1 cellular context compared by ENCODE assay signal in the genomic region with DNA sequence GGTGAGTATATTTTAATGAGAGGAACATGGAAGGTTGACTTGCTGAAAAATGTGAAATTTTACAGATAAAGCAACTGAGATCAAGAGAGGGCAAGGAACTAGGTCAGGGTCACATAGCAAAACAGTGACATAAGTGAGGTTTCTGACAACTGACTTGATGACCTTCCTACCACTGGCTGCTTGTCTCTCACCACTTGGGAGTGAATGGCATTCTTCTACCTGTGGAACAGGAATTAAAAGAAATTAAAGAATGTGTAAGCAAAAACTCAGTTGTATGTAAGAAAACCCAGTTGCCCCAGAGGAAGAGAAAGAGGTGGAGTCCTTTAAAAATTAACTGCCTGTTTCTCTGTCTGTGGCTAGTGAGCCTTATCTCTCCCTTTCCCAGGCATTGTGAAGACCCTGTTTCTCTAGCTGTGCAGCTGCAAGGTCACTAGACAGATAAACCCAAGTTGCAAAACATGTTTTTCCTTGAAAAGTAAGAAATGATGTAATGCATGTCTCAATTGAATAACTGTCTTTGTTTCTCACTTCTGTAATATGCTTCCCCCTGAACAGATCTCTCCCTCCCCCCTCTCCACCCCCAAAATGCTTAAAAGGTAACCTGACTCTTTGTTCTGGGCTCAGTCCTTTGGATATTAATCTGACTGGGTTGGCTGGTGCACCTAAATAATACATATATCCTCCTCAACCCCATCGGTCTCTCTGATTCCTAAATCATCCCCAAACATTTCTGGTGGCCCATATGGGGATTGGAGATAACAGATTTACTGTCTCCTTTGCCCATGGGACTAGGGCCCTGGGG.
TF ChIP-seq lines count a peak whose summit lies in the region.

No MANE protein-coding gene starts in this region.

TF ChIP-seq in K562, 482 proteins besides CTCF, POLR2A, EP300 and RAD21 (continued from another document and continues in another):
- TF ChIP-seq, protein P1, sequence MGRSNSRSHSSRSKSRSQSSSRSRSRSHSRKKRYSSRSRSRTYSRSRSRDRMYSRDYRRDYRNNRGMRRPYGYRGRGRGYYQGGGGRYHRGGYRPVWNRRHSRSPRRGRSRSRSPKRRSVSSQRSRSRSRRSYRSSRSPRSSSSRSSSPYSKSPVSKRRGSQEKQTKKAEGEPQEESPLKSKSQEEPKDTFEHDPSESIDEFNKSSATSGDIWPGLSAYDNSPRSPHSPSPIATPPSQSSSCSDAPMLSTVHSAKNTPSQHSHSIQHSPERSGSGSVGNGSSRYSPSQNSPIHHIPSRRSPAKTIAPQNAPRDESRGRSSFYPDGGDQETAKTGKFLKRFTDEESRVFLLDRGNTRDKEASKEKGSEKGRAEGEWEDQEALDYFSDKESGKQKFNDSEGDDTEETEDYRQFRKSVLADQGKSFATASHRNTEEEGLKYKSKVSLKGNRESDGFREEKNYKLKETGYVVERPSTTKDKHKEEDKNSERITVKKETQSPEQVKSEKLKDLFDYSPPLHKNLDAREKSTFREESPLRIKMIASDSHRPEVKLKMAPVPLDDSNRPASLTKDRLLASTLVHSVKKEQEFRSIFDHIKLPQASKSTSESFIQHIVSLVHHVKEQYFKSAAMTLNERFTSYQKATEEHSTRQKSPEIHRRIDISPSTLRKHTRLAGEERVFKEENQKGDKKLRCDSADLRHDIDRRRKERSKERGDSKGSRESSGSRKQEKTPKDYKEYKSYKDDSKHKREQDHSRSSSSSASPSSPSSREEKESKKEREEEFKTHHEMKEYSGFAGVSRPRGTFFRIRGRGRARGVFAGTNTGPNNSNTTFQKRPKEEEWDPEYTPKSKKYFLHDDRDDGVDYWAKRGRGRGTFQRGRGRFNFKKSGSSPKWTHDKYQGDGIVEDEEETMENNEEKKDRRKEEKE (IDR thresholded peaks at IDR 0.05; ENCODE audit: borderline replicate concordance in 1 of 2, control insufficient read depth in 1 of 2, low read depth in 2 of 2, low read length in 1 of 2) = no peak
- TF ChIP-seq, protein P2, sequence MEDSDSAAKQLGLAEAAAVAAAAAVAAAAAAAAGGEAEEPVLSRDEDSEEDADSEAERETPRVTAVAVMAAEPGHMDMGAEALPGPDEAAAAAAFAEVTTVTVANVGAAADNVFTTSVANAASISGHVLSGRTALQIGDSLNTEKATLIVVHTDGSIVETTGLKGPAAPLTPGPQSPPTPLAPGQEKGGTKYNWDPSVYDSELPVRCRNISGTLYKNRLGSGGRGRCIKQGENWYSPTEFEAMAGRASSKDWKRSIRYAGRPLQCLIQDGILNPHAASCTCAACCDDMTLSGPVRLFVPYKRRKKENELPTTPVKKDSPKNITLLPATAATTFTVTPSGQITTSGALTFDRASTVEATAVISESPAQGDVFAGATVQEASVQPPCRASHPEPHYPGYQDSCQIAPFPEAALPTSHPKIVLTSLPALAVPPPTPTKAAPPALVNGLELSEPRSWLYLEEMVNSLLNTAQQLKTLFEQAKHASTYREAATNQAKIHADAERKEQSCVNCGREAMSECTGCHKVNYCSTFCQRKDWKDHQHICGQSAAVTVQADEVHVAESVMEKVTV (CRISPR knock-in tag; IDR thresholded peaks at IDR 0.05) = 0 out of 2 replicates have a peak, but pooled peaks have one; percentile 9
- no peak for TF ChIP-seq ILF3 (IDR thresholded peaks at IDR 0.05; ENCODE audit: borderline replicate concordance)
- TF ChIP-seq, protein P3, sequence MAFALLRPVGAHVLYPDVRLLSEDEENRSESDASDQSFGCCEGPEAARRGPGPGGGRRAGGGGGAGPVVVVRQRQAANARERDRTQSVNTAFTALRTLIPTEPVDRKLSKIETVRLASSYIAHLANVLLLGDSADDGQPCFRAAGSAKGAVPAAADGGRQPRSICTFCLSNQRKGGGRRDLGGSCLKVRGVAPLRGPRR (CRISPR knock-in tag; IDR thresholded peaks at IDR 0.05) = no peak
- no peak for TF ChIP-seq TFAM (CRISPR knock-in tag; conservative IDR thresholded peaks at IDR 0.05)
- 0 out of 2 replicates have a peak, but pooled peaks have one; percentile 2 for TF ChIP-seq ZNF239 (CRISPR knock-in tag; IDR thresholded peaks at IDR 0.05)
- peak; percentile 95 for TF ChIP-seq TAL1 (IDR thresholded peaks at IDR 0.05)
- TF ChIP-seq, protein P4, sequence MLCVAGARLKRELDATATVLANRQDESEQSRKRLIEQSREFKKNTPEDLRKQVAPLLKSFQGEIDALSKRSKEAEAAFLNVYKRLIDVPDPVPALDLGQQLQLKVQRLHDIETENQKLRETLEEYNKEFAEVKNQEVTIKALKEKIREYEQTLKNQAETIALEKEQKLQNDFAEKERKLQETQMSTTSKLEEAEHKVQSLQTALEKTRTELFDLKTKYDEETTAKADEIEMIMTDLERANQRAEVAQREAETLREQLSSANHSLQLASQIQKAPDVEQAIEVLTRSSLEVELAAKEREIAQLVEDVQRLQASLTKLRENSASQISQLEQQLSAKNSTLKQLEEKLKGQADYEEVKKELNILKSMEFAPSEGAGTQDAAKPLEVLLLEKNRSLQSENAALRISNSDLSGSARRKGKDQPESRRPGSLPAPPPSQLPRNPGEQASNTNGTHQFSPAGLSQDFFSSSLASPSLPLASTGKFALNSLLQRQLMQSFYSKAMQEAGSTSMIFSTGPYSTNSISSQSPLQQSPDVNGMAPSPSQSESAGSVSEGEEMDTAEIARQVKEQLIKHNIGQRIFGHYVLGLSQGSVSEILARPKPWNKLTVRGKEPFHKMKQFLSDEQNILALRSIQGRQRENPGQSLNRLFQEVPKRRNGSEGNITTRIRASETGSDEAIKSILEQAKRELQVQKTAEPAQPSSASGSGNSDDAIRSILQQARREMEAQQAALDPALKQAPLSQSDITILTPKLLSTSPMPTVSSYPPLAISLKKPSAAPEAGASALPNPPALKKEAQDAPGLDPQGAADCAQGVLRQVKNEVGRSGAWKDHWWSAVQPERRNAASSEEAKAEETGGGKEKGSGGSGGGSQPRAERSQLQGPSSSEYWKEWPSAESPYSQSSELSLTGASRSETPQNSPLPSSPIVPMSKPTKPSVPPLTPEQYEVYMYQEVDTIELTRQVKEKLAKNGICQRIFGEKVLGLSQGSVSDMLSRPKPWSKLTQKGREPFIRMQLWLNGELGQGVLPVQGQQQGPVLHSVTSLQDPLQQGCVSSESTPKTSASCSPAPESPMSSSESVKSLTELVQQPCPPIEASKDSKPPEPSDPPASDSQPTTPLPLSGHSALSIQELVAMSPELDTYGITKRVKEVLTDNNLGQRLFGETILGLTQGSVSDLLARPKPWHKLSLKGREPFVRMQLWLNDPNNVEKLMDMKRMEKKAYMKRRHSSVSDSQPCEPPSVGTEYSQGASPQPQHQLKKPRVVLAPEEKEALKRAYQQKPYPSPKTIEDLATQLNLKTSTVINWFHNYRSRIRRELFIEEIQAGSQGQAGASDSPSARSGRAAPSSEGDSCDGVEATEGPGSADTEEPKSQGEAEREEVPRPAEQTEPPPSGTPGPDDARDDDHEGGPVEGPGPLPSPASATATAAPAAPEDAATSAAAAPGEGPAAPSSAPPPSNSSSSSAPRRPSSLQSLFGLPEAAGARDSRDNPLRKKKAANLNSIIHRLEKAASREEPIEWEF (CRISPR knock-in tag; IDR thresholded peaks at IDR 0.05) = peak; percentile 83
- TF ChIP-seq, protein P5, sequence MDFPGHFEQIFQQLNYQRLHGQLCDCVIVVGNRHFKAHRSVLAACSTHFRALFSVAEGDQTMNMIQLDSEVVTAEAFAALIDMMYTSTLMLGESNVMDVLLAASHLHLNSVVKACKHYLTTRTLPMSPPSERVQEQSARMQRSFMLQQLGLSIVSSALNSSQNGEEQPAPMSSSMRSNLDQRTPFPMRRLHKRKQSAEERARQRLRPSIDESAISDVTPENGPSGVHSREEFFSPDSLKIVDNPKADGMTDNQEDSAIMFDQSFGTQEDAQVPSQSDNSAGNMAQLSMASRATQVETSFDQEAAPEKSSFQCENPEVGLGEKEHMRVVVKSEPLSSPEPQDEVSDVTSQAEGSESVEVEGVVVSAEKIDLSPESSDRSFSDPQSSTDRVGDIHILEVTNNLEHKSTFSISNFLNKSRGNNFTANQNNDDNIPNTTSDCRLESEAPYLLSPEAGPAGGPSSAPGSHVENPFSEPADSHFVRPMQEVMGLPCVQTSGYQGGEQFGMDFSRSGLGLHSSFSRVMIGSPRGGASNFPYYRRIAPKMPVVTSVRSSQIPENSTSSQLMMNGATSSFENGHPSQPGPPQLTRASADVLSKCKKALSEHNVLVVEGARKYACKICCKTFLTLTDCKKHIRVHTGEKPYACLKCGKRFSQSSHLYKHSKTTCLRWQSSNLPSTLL (IDR thresholded peaks at IDR 0.05) = no peak
- no peak for TF ChIP-seq TBP (optimal IDR thresholded peaks at IDR 0.05; ENCODE audit: low read depth, low read length)
- TF ChIP-seq TAF15 (IDR thresholded peaks at IDR 0.05; ENCODE audit: low read depth, low read length) = no peak
- peak; percentile 71 for TF ChIP-seq NR2C1 (IDR thresholded peaks at IDR 0.05)
- TF ChIP-seq NR2C1 (tag; IDR thresholded peaks at IDR 0.05) = peak; percentile 86
- TF ChIP-seq, protein P6, sequence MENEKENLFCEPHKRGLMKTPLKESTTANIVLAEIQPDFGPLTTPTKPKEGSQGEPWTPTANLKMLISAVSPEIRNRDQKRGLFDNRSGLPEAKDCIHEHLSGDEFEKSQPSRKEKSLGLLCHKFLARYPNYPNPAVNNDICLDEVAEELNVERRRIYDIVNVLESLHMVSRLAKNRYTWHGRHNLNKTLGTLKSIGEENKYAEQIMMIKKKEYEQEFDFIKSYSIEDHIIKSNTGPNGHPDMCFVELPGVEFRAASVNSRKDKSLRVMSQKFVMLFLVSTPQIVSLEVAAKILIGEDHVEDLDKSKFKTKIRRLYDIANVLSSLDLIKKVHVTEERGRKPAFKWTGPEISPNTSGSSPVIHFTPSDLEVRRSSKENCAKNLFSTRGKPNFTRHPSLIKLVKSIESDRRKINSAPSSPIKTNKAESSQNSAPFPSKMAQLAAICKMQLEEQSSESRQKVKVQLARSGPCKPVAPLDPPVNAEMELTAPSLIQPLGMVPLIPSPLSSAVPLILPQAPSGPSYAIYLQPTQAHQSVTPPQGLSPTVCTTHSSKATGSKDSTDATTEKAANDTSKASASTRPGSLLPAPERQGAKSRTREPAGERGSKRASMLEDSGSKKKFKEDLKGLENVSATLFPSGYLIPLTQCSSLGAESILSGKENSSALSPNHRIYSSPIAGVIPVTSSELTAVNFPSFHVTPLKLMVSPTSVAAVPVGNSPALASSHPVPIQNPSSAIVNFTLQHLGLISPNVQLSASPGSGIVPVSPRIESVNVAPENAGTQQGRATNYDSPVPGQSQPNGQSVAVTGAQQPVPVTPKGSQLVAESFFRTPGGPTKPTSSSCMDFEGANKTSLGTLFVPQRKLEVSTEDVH (IDR thresholded peaks at IDR 0.05; ENCODE audit: low read depth, partially characterized antibody) = no peak
- no peak for TF ChIP-seq XRCC3 (IDR thresholded peaks at IDR 0.05)
- no peak for TF ChIP-seq CHD1 (IDR thresholded peaks at IDR 0.05; ENCODE audit: low read length)
- no peak for TF ChIP-seq ZNF212 (CRISPR knock-in tag; IDR thresholded peaks at IDR 0.05)
- TF ChIP-seq RBM22 (IDR thresholded peaks at IDR 0.05; ENCODE audit: low read depth, low read length, poor library complexity, severe bottlenecking) = no peak
- no peak for TF ChIP-seq ILK (tag; IDR thresholded peaks at IDR 0.05; ENCODE audit: borderline replicate concordance, low read depth)
- TF ChIP-seq SIN3A (IDR thresholded peaks at IDR 0.05; ENCODE audit: borderline replicate concordance in 2 of 2, control insufficient read depth in 1 of 2, low read depth in 2 of 2, low read length in 2 of 2) = no peak
- no peak for TF ChIP-seq SRF (CRISPR knock-in tag; IDR thresholded peaks at IDR 0.05)
- TF ChIP-seq, protein P7, sequence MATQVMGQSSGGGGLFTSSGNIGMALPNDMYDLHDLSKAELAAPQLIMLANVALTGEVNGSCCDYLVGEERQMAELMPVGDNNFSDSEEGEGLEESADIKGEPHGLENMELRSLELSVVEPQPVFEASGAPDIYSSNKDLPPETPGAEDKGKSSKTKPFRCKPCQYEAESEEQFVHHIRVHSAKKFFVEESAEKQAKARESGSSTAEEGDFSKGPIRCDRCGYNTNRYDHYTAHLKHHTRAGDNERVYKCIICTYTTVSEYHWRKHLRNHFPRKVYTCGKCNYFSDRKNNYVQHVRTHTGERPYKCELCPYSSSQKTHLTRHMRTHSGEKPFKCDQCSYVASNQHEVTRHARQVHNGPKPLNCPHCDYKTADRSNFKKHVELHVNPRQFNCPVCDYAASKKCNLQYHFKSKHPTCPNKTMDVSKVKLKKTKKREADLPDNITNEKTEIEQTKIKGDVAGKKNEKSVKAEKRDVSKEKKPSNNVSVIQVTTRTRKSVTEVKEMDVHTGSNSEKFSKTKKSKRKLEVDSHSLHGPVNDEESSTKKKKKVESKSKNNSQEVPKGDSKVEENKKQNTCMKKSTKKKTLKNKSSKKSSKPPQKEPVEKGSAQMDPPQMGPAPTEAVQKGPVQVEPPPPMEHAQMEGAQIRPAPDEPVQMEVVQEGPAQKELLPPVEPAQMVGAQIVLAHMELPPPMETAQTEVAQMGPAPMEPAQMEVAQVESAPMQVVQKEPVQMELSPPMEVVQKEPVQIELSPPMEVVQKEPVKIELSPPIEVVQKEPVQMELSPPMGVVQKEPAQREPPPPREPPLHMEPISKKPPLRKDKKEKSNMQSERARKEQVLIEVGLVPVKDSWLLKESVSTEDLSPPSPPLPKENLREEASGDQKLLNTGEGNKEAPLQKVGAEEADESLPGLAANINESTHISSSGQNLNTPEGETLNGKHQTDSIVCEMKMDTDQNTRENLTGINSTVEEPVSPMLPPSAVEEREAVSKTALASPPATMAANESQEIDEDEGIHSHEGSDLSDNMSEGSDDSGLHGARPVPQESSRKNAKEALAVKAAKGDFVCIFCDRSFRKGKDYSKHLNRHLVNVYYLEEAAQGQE (CRISPR knock-in tag; IDR thresholded peaks at IDR 0.05; ENCODE audit: low read depth) = no peak
- TF ChIP-seq RFX5 (IDR thresholded peaks at IDR 0.05; ENCODE audit: low read depth, low read length) = no peak
- no peak for TF ChIP-seq TEAD2 (tag; IDR thresholded peaks at IDR 0.05)
- TF ChIP-seq, protein P8, sequence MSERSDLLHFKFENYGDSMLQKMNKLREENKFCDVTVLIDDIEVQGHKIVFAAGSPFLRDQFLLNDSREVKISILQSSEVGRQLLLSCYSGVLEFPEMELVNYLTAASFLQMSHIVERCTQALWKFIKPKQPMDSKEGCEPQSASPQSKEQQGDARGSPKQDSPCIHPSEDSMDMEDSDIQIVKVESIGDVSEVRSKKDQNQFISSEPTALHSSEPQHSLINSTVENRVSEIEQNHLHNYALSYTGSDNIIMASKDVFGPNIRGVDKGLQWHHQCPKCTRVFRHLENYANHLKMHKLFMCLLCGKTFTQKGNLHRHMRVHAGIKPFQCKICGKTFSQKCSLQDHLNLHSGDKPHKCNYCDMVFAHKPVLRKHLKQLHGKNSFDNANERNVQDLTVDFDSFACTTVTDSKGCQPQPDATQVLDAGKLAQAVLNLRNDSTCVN (CRISPR knock-in tag; IDR thresholded peaks at IDR 0.05) = no peak
- no peak for TF ChIP-seq CHD2 (IDR thresholded peaks at IDR 0.05; ENCODE audit: low read depth, low read length)
- TF ChIP-seq, protein P9, sequence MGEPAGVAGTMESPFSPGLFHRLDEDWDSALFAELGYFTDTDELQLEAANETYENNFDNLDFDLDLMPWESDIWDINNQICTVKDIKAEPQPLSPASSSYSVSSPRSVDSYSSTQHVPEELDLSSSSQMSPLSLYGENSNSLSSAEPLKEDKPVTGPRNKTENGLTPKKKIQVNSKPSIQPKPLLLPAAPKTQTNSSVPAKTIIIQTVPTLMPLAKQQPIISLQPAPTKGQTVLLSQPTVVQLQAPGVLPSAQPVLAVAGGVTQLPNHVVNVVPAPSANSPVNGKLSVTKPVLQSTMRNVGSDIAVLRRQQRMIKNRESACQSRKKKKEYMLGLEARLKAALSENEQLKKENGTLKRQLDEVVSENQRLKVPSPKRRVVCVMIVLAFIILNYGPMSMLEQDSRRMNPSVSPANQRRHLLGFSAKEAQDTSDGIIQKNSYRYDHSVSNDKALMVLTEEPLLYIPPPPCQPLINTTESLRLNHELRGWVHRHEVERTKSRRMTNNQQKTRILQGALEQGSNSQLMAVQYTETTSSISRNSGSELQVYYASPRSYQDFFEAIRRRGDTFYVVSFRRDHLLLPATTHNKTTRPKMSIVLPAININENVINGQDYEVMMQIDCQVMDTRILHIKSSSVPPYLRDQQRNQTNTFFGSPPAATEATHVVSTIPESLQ (CRISPR knock-in tag; IDR thresholded peaks at IDR 0.05) = no peak
